11 cellular contexts compared by ENCODE assay signal in the genomic region with DNA sequence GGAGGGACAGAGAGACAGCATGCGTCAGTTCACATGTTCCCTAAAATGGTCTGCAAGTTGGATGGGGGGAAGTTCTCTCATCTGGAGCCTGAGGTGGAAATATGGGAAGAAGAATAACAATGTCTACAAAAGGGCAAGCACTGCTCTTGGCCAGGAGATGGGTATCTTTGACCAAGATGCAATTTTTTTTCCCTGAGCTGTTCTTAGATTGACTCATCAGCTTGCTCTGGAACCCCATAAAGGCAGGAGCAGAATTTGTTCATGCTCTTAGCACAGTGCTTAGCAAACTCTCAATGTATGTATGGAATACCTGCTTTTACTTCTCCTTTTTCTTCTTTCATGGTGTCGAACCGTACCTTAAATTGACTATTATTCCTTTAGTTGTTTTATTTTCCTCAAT.
A peak's percentile ranks its signal among the peaks of the same experiment; 100 is the strongest.
DNase-seq lines count a peak whose midpoint lies in the region; ATAC-seq, FAIRE-seq and TF ChIP-seq lines count a peak whose summit lies in the region.
"Had no signal": no experiment of that assay in that cellular context is flagged by ENCODE, and none has a peak within 500 bp of the region (broad histone marks: within the 10 kb centered on the region; RNA-seq: fewer than 3 reads in every experiment).

No MANE protein-coding gene starts in this region.

- WGBS in GM23248 (ENCODE audit: low coverage in 1 of 2, low lambda C conversion rate in 2 of 2, missing lambda C conversion rate in 2 of 2), 2 experiments: 71 to 83% methylated on average over 3 of the region's 3 CpGs

- no peaks in the 10 kb centered on the region; the same call in 1 of the 2 replicates for H3K4me1 ChIP-seq in GM23248 (ENCODE audit: insufficient read depth)
- H3K4me1 ChIP-seq: right atrium auricular region had no signal

- TF ChIP-seq POLR2A in H54 (IDR thresholded peaks at IDR 0.05; ENCODE audit: low read depth, low read length): no peak

- no peaks in the 10 kb centered on the region for H3K79me2 ChIP-seq in GM23248 (ENCODE audit: insufficient read depth)

- peak; percentile 58 for ATAC-seq in GM18858 (IDR thresholded peaks at IDR 0.05; ENCODE audit: unreplicated experiment)
- peak; percentile 45 for ATAC-seq in HG03565 (IDR thresholded peaks at IDR 0.05; ENCODE audit: unreplicated experiment)

- no peaks in the 10 kb centered on the region for H4K20me1 ChIP-seq in GM23248 (ENCODE audit: insufficient read depth)

- no peaks in the 10 kb centered on the region for H3F3A ChIP-seq in GM23248 (ENCODE audit: insufficient read depth)

- H2AFZ ChIP-seq in GM23248: no peak overlapping the region

- no peaks in the 10 kb centered on the region for H3K36me3 ChIP-seq in GM23248 (ENCODE audit: low read depth)
- H3K36me3 ChIP-seq: right atrium auricular region had no signal

- no peaks in the 10 kb centered on the region for H3K27me3 ChIP-seq in GM23248 (replicated peaks; ENCODE audit: insufficient read depth)

- DNase-seq in GM23248 (peak; percentile 73), kidney tubule cell (ENCODE audit: low spot score) (peak; percentile 52), hypothalamus (lab: John Stamatoyannopoulos, UW) (no peak), GDM1 (lab: John Stamatoyannopoulos, UW) (no peak), H54 (ENCODE audit: insufficient read length, low spot score) (no peak), A172 (ENCODE audit: low spot score) (no peak)

- H3K9me3 ChIP-seq in GM23248 (ENCODE audit: low read depth): no peaks in the 10 kb centered on the region
- H3K9me3 ChIP-seq: right atrium auricular region had no signal

- H3K4me2 ChIP-seq in GM23248 (ENCODE audit: unreplicated experiment): no peak overlapping the region

- FAIRE-seq in H54 (lab: Jason Lieb, UNC): no peak
- FAIRE-seq: HTR-8/SVneo had no signal

- no peaks in the 10 kb centered on the region for H3K9me2 ChIP-seq in GM23248 (ENCODE audit: insufficient read depth)

- no peak overlapping the region for H3K4me3 ChIP-seq in GM23248
- H3K4me3 ChIP-seq: lung, right atrium auricular region had no signal

- H3K9ac ChIP-seq in GM23248: no peak overlapping the region

- in situ Hi-C loops in GM23248 (cut with MboI): no loop called here

- no peak overlapping the region for H3K27ac ChIP-seq in GM23248
- H3K27ac ChIP-seq: right atrium auricular region had no signal

Comparison
In these comparisons a context has a peak if more than half of its experiments do, and no peak if none do; other contexts are left out.
1. DNase-seq: peak in GM23248 (single experiment) and kidney tubule cell (single experiment); none in hypothalamus (0 of 51), GDM1 (single experiment), H54 (single experiment) and A172 (single experiment).